ENCODE assay signal across 1 cellular context in the genomic region with DNA sequence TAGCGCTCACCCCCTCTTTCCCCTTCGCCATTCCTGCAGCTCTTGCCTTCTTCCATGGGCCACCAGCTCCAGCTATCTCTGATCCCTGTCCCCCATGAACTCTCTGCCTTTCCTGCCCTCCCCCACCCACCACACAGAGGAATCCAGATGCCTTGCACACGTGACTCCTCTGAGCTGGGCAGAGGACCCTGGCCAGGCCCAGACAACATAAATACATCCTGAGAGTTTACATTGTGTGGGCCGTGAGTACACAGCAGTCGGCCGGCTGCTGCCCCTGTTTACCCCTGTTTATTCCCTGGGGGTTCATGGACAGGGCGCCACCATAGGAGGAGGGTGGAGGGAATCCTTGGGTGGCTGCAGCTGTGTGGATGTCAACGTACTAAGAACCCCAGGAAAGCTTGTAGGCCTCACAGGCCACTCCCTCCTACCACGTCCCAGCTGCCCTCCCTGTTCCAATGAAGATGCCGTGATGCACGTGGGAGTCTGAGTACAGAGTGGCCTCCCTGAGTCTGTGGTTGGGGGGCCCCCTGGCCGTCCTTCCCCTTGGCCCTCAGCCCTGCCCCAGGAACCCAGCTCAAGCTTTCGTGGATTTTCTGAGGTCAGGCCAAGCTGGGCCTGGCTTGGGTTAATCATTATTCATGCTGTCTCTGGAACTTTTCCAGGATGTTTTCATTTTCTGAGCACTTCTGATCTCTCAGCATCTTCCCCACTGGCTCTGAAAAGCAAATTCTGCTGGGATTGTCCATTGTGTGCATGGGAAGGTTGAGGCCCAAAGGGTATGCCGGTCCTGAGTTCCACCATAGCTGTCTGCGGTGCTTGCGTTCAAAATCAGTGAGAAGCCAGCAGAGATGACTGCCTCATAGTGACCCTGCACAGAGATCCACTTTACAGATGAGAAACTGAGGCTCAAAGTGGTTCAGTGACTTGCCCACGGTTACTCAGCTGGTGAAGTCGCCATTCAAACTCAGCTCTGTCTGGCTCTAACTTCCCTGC.
TF ChIP-seq lines count a peak whose summit lies in the region.

No MANE protein-coding gene starts in this region.

TF ChIP-seq in liver, 16 proteins besides CTCF, POLR2A, EP300 and RAD21 (continued from another document):
- TF ChIP-seq, protein P1, sequence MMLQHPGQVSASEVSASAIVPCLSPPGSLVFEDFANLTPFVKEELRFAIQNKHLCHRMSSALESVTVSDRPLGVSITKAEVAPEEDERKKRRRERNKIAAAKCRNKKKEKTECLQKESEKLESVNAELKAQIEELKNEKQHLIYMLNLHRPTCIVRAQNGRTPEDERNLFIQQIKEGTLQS (IDR thresholded peaks at IDR 0.05) = no peak
- TF ChIP-seq RXRA (IDR thresholded peaks at IDR 0.05) (peak; percentile 12 to 24), FOXA2 (IDR thresholded peaks at IDR 0.05) (no peak), HNF4A (conservative IDR thresholded peaks at IDR 0.05) (no peak), EGR1 (IDR thresholded peaks at IDR 0.05; ENCODE audit: low read depth in 2 of 2) (no peak), HNF4G (IDR thresholded peaks at IDR 0.05) (no peak), TAF1 (conservative IDR thresholded peaks at IDR 0.05) (no peak), SP1 (IDR thresholded peaks at IDR 0.05) (peak; percentile 33)
